8 cellular contexts compared by ENCODE assay signal in genomic region chr9:72899734-72900477, GRCh38.
"Had no signal": no experiment of that assay in that cellular context is flagged by ENCODE, and none has a peak within 500 bp of the region (broad histone marks: within the 10 kb centered on the region; RNA-seq: fewer than 3 reads in every experiment).

No MANE protein-coding gene starts in this region.

- FAIRE-seq: HTR-8/SVneo had no signal

- DNase-seq: GOT3, H7, HFFc6, KBM-7 had no signal

- H3K4me1 Mint-ChIP-seq: IgD-negative memory B cell had no signal

- H3K27me3 Mint-ChIP-seq: IgD-negative memory B cell had no signal

- ATAC-seq: HCT116 had no signal

- H3K27ac Mint-ChIP-seq: HFFc6, IgD-negative memory B cell had no signal

- H3K4me1 ChIP-seq: HAP-1 had no signal

- H3K4me3 Mint-ChIP-seq: HFFc6, IgD-negative memory B cell had no signal

- H3K9me3 ChIP-seq: HAP-1 had no signal

- H3K4me3 ChIP-seq: HAP-1 had no signal

- H3K9me3 Mint-ChIP-seq: HFFc6 had no signal

- H3K36me3 ChIP-seq: HAP-1 had no signal

- H3K36me3 Mint-ChIP-seq: IgD-negative memory B cell had no signal
